In the genomic region with DNA sequence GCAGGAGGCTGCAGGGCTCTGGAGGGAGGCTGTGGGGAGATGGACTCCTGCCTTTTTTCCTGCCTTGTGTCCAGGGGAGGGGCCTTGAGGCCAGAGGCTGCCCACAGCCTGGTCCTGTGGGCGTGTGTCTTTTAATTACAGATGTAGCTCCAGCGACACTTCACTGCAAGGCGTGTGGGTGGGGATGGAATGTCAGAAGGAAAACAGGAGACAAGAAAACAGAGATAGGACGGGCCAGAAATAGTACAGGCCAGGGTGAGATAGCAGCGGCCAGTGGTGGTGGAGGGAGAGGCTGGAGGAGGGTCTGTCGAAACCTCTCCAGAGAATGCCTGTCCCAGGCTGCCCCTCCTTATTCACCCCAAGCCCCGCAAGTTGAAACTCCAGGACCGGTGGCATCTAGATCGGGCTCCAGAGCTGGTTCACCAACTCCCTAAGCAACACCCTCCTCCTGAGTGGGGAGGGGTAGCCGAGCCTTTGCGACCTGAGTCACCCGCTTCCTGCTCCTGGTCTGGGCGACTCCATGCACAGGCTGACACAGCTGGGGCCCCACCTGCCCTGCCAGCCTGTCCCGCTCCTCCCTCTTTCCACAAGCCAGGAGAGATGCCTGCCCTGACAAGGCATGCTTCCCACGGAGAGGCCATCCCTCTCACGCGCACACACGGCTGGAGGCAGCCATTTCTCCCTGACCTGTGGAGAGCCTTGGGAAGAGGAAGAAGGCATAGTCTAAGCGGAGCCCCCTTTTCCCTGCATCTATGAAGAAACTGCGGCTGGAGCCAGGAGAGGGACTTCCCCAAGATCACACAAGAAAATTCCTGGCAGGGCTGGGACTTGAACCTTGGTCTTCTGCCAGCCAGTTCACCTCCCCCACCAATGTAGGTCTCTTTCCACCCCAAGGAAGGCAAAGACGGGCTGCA, we compare ENCODE assay signal across 8 cellular contexts. TPM values are rescaled to one million over a fixed set of nuclear protein-coding genes. Genes with fewer than 3 reads are reported as not detected.
DNase-seq lines count a peak whose midpoint lies in the region; ATAC-seq and TF ChIP-seq lines count a peak whose summit lies in the region.

No MANE protein-coding gene starts in this region.

- TSS peak; percentile 52 for BruUV-seq in HCT116 (replicated peaks; lab: Mats Ljungman, UMichigan)

- H3K27ac ChIP-seq in HCT116 (ENCODE audit: low read depth, low read length) (peak overlapping the region; percentile 93), sigmoid colon (peak overlapping the region; percentile 1 to 40 (median 15))

- H4K20me1 ChIP-seq in HCT116 (ENCODE audit: insufficient read depth), result no peaks in the 10 kb centered on the region

- H3K4me1 Mint-ChIP-seq in activated CD4-positive, alpha-beta T cell treated with anti-CD3 and anti-CD28 coated beads, Interleukin-2, amount 10 ng/mL, durations not matched to agents 24 days and 14 days, result no peaks in the 10 kb centered on the region

- no peaks in the 10 kb centered on the region for H3K36me3 ChIP-seq in HCT116 (ENCODE audit: control insufficient read depth in 1 of 2, insufficient read depth in 2 of 2, low read length in 2 of 2)
- no peaks in the 10 kb centered on the region for H3K36me3 ChIP-seq in sigmoid colon

- POLR2A ChIA-PET in HCT116 (lab: Charles Lee), result interaction anchor here (1.0 to 3.7 kb wide), 5 partner anchors 7 to 104 kb away, joined by 4 to 33 read pairs (median 9); a partner anchor contains a TSS

- peak overlapping the region; percentile 90 for H3K4me2 ChIP-seq in HCT116 (ENCODE audit: low read length)

- no peaks in the 10 kb centered on the region for H3K27me3 ChIP-seq in HCT116 (ENCODE audit: insufficient read depth, low read length)
- H3K27me3 ChIP-seq in sigmoid colon, result no peaks in the 10 kb centered on the region

- H3K4me1 ChIP-seq in HCT116 (ENCODE audit: control insufficient read depth in 1 of 2, insufficient read depth in 2 of 2, low read length in 2 of 2) (peaks cover 40 to 55% of the 10 kb centered on the region in 2 experiments), sigmoid colon (peaks cover 0 to 18% (median 11%) of the 10 kb centered on the region in 4 donors)

- no peak overlapping the region for H2AFZ ChIP-seq in HCT116 (ENCODE audit: low read depth, low read length, poor library complexity, severe bottlenecking)

- peak overlapping the region; percentile 41 to 56 for H3K4me3 ChIP-seq in HCT116 (replicated peaks in 1 of 2; ENCODE audit: low read depth in 1 of 2, low read length in 2 of 2)
- no peak overlapping the region for H3K4me3 ChIP-seq in sigmoid colon

- no peak for TF ChIP-seq EP300 in sigmoid colon (IDR thresholded peaks at IDR 0.05)

- H3K79me2 ChIP-seq in HCT116 (ENCODE audit: insufficient read depth, low read length), result no peaks in the 10 kb centered on the region

- no peaks in the 10 kb centered on the region for H3K9me3 Mint-ChIP-seq in activated CD4-positive, alpha-beta T cell treated with anti-CD3 and anti-CD28 coated beads, Interleukin-2, amount 10 ng/mL, durations not matched to agents 24 days and 14 days

- no peaks in the 10 kb centered on the region for H3K36me3 Mint-ChIP-seq in activated CD4-positive, alpha-beta T cell treated with anti-CD3 and anti-CD28 coated beads, Interleukin-2, amount 10 ng/mL, durations not matched to agents 24 days and 14 days (ENCODE audit: low read depth)

- ATAC-seq in HCT116 (peak; percentile 87), SK-N-SH treated with all-trans-retinoic acid at 6 μM for 48 hours (peak; percentile 77), left cardiac atrium (peak; percentile 83 to 88), GM18870 (IDR thresholded peaks at IDR 0.05; ENCODE audit: unreplicated experiment) (no peak)

- H3K9me3 ChIP-seq in HCT116 (ENCODE audit: control insufficient read depth in 1 of 2, insufficient read depth in 1 of 2, low read depth in 1 of 2, low read length in 2 of 2) (no peaks in the 10 kb centered on the region), sigmoid colon (no peaks in the 10 kb centered on the region)

- no peak overlapping the region for H3K4me3 Mint-ChIP-seq in activated CD4-positive, alpha-beta T cell treated with anti-CD3 and anti-CD28 coated beads, Interleukin-2, amount 10 ng/mL, durations not matched to agents 24 days and 14 days

- TF ChIP-seq CTCF in HCT116 (IDR thresholded peaks at IDR 0.05 in 2 of 3, conservative IDR thresholded peaks at IDR 0.05 in 1 of 3; ENCODE audit: borderline replicate concordance in 1 of 3, insufficient read depth in 1 of 3, low read depth in 2 of 3, low read length in 2 of 3), result no peak
- TF ChIP-seq CTCF in sigmoid colon (IDR thresholded peaks at IDR 0.05), result no peak

- H3K9me2 ChIP-seq in HCT116 (ENCODE audit: insufficient read depth), result no peaks in the 10 kb centered on the region

- peaks cover 5% of the 10 kb centered on the region for H3K27me3 Mint-ChIP-seq in activated CD4-positive, alpha-beta T cell treated with anti-CD3 and anti-CD28 coated beads, Interleukin-2, amount 10 ng/mL, durations not matched to agents 24 days and 14 days

- TF ChIP-seq POLR2A in HCT116 (IDR thresholded peaks at IDR 0.05; ENCODE audit: borderline replicate concordance, extremely low read depth, insufficient read depth, insufficient read length), result no peak
- no peak for TF ChIP-seq POLR2A in sigmoid colon (IDR thresholded peaks at IDR 0.05)

- intact Hi-C loops in HCT116 (cut with micrococcal nuclease) (no loop called here), left cardiac atrium (cut with DNase I) (no loop called here), sigmoid colon (cut with DNase I) (no loop called here)
- intact Hi-C loops in activated CD4-positive, alpha-beta T cell treated with anti-CD3 and anti-CD28 coated beads, Interleukin-2, amount 10 ng/mL, durations not matched to agents 24 days and 14 days (cut with micrococcal nuclease), result no loop called here

- RAD21 ChIA-PET in HCT116 (lab: Charles Lee; ENCODE audit: low non-redundant PET in 1 of 2, low total read pairs in 2 of 2, uncharacterized antibody in 2 of 2, unreplicated experiment in 2 of 2), result interaction anchor here in 1 of 2 experiments (0.9 kb wide), 1 partner anchor 20 kb away, joined by 4 read pairs; no protein-coding TSS in a partner anchor

- peak; percentile 20; the same call in 1 of the 2 replicates for TF ChIP-seq RAD21 in HCT116 (IDR thresholded peaks at IDR 0.05; ENCODE audit: low read depth)

- DNase-seq in HCT116 (ENCODE audit: low read depth, low spot score), result peak; percentile 79
- peak; percentile 72 for DNase-seq in left cardiac atrium
- no peak for DNase-seq in sigmoid colon
- DNase-seq in KG1 (lab: John Stamatoyannopoulos, UW), result no peak
- DNase-seq in activated CD4-positive, alpha-beta T cell treated with anti-CD3 and anti-CD28 coated beads, Interleukin-2, amount 10 ng/mL, durations not matched to agents 24 days and 14 days, result no peak
- DNase-seq in activated CD4-positive, alpha-beta T cell treated with anti-CD3 and anti-CD28 coated beads, Interleukin-2, amount 50 U/mL, for 1 hour, result no peak

- CTCF ChIA-PET in HCT116 (lab: Charles Lee), result interaction anchor here (1.0 to 1.2 kb wide), 2 partner anchors 8 to 56 kb away, joined by 3 read pairs; no protein-coding TSS in a partner anchor

- H3K27ac Mint-ChIP-seq in activated CD4-positive, alpha-beta T cell treated with anti-CD3 and anti-CD28 coated beads, Interleukin-2, amount 10 ng/mL, durations not matched to agents 24 days and 14 days, result no peak overlapping the region

- H3K9ac ChIP-seq in HCT116 (ENCODE audit: low read length), result peak overlapping the region; percentile 73

- WGBS in sigmoid colon, 2 donors, result 6 to 35% methylated on average over 21 of the region's 21 CpGs

TF ChIP-seq in HCT116, 20 proteins besides CTCF, POLR2A, EP300 and RAD21 (continues in another document):
- TF ChIP-seq, protein P1, sequence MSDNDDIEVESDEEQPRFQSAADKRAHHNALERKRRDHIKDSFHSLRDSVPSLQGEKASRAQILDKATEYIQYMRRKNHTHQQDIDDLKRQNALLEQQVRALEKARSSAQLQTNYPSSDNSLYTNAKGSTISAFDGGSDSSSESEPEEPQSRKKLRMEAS (IDR thresholded peaks at IDR 0.05), result peak; percentile 82

RNA-seq across cellular contexts. Expression of a gene that starts 6.6 kb away (rescaled TPM):
- 224 TPM for total RNA-seq in HCT116 (2021; ENCODE audit: unreplicated experiment)
- polyA plus RNA-seq in HCT116 (2012), result 322 and 372 TPM in 2 replicates
- total RNA-seq in left cardiac atrium, result 100 to 1,000 TPM; 117 to 139 TPM
- 10 to 100 TPM; 22.2 to 40.3 (median 31.2) TPM for total RNA-seq in sigmoid colon
- polyA plus RNA-seq in sigmoid colon, result 100 to 1,000 TPM; 231 to 494 (median 236) TPM
- total RNA-seq in activated CD4-positive, alpha-beta T cell treated with anti-CD3 and anti-CD28 coated beads, Interleukin-2, amount 10 ng/mL, durations not matched to agents 24 days and 14 days, result 0.14 and 0.24 TPM in 2 replicates

RNA-seq across cellular contexts. Expression of a gene that starts 18.7 kb away (rescaled TPM):
- total RNA-seq in HCT116 (2021; ENCODE audit: unreplicated experiment) (23.4 TPM), left cardiac atrium (10 to 100 TPM; 12.0 to 13.8 TPM), sigmoid colon (10 to 100 TPM in 3 of 4 donors, 1 to 10 TPM in 1; 9.9 to 12.3 (median 11.3) TPM)
- 17.4 and 22.0 TPM in 2 replicates for polyA plus RNA-seq in HCT116 (2012)
- 1 to 10 TPM; 3.0 to 6.4 (median 4.9) TPM for polyA plus RNA-seq in sigmoid colon
- total RNA-seq in activated CD4-positive, alpha-beta T cell treated with anti-CD3 and anti-CD28 coated beads, Interleukin-2, amount 10 ng/mL, durations not matched to agents 24 days and 14 days, result 4.1 and 5.9 TPM in 2 replicates

RNA-seq across cellular contexts. Expression of a gene that starts 19.7 kb away (rescaled TPM):
- total RNA-seq in HCT116 (2021; ENCODE audit: unreplicated experiment), result 78.5 TPM
- polyA plus RNA-seq in HCT116 (2012), result 70.0 and 93.6 TPM in 2 replicates
- 10 to 100 TPM; 33.0 to 47.3 TPM for total RNA-seq in left cardiac atrium
- 10 to 100 TPM; 34.2 to 71.2 (median 39.5) TPM for total RNA-seq in sigmoid colon
- polyA plus RNA-seq in sigmoid colon, result 10 to 100 TPM in 1 of 3 donors, 1 to 10 TPM in 2; 5.5 to 18.4 (median 9.0) TPM
- total RNA-seq in activated CD4-positive, alpha-beta T cell treated with anti-CD3 and anti-CD28 coated beads, Interleukin-2, amount 10 ng/mL, durations not matched to agents 24 days and 14 days, result 0.31 and 0.47 TPM in 2 replicates

RNA-seq across cellular contexts. Expression of a gene that starts 42.9 kb away (rescaled TPM):
- total RNA-seq in HCT116 (2021; ENCODE audit: unreplicated experiment) (110 TPM), left cardiac atrium (10 to 100 TPM; 27.8 to 42.1 TPM), sigmoid colon (100 to 1,000 TPM in 1 of 4 donors, 10 to 100 TPM in 3; 58.5 to 104 (median 69.2) TPM)
- polyA plus RNA-seq in HCT116 (2012), result 83.7 and 114 TPM in 2 replicates
- 10 to 100 TPM; 19.4 to 42.6 (median 33.9) TPM for polyA plus RNA-seq in sigmoid colon
- 46.2 and 47.3 TPM in 2 replicates for total RNA-seq in activated CD4-positive, alpha-beta T cell treated with anti-CD3 and anti-CD28 coated beads, Interleukin-2, amount 10 ng/mL, durations not matched to agents 24 days and 14 days

RNA-seq across cellular contexts. Expression of a gene that starts 44.5 kb away (rescaled TPM):
- not detected for total RNA-seq in HCT116 (2021; ENCODE audit: unreplicated experiment)
- 0.04 and 0.06 TPM in 2 replicates for polyA plus RNA-seq in HCT116 (2012)
- total RNA-seq in left cardiac atrium, result under 1 TPM; 0.18 to 0.32 TPM
- 1 to 10 TPM in 3 of 4 donors, under 1 TPM in 1; 0.95 to 3.9 (median 1.5) TPM for total RNA-seq in sigmoid colon
- under 1 TPM in 1 of 3 donors, not detected in 2; 0.04 TPM for polyA plus RNA-seq in sigmoid colon
- not detected in 2 replicates for total RNA-seq in activated CD4-positive, alpha-beta T cell treated with anti-CD3 and anti-CD28 coated beads, Interleukin-2, amount 10 ng/mL, durations not matched to agents 24 days and 14 days

Comparison
In these comparisons a context has a peak if more than half of its experiments do, and no peak if none do; other contexts are left out.
1. DNase-seq: peak in HCT116 (single experiment) and left cardiac atrium (single experiment); none in sigmoid colon (single experiment), KG1 (single experiment), activated CD4-positive, alpha-beta T cell treated with anti-CD3 and anti-CD28 coated beads, Interleukin-2, amount 10 ng/mL, durations not matched to agents 24 days and 14 days (single experiment) and activated CD4-positive, alpha-beta T cell treated with anti-CD3 and anti-CD28 coated beads, Interleukin-2, amount 50 U/mL, for 1 hour (single experiment).
2. H3K4me3 ChIP-seq: peak in HCT116 (2 of 2); none in sigmoid colon (0 of 4).
3. RNA of a gene that starts 6.6 kb away (total RNA-seq): 224 TPM in HCT116 (single experiment), 117 to 139 TPM in left cardiac atrium and 22.2 to 40.3 TPM in sigmoid colon; 0.14 to 0.24 TPM in activated CD4-positive, alpha-beta T cell treated with anti-CD3 and anti-CD28 coated beads, Interleukin-2, amount 10 ng/mL, durations not matched to agents 24 days and 14 days; every median in the first group is over 10 times any median in the second.
4. RNA of a gene that starts 19.7 kb away (total RNA-seq): 78.5 TPM in HCT116 (single experiment), 33.0 to 47.3 TPM in left cardiac atrium and 34.2 to 71.2 TPM in sigmoid colon; 0.31 to 0.47 TPM in activated CD4-positive, alpha-beta T cell treated with anti-CD3 and anti-CD28 coated beads, Interleukin-2, amount 10 ng/mL, durations not matched to agents 24 days and 14 days; every median in the first group is over 10 times any median in the second.